ENCODE assay signal across 8 cellular contexts in genomic region chr11:126310229-126310991, GRCh38. TPM values are rescaled to one million over a fixed set of nuclear protein-coding genes. Genes with fewer than 3 reads are reported as not detected.
DNase-seq lines count a peak whose midpoint lies in the region; ATAC-seq and TF ChIP-seq lines count a peak whose summit lies in the region.

No MANE protein-coding gene starts in this region.

- ATAC-seq in GM18861 (IDR thresholded peaks at IDR 0.05; ENCODE audit: unreplicated experiment) (peak; percentile 65), HG03565 (IDR thresholded peaks at IDR 0.05; ENCODE audit: unreplicated experiment) (peak; percentile 26), upper lobe of right lung (peak; percentile 94)
- peak; percentile 65 to 71 for ATAC-seq in activated T-cell treated with anti-CD3 and anti-CD28 coated beads, Interleukin-2, amount 50 U/mL, for 72 hours (replicated peaks in 1 of 2)
- peak; percentile 79 to 85 for ATAC-seq in natural killer cell treated with Interleukin-12 subunit alpha and Interleukin-12 subunit beta and Interleukin-15 and Interleukin-18, amount 100 ng/mL, for 72 hours

- no peaks in the 10 kb centered on the region for H3K27me3 Mint-ChIP-seq in activated T-cell treated with anti-CD3 and anti-CD28 coated beads, Interleukin-2, amount 50 U/mL, for 72 hours (ENCODE audit: low read depth)
- H3K27me3 Mint-ChIP-seq in natural killer cell treated with Interleukin-12 subunit alpha and Interleukin-12 subunit beta and Interleukin-15 and Interleukin-18, amount 100 ng/mL, for 72 hours, result no peaks in the 10 kb centered on the region

- no peak overlapping the region for H3K4me2 ChIP-seq in OCI-LY7 (ENCODE audit: low read length)

- H3K79me2 ChIP-seq in OCI-LY7 (ENCODE audit: insufficient read depth, low read depth, low read length), result peaks cover 5% of the 10 kb centered on the region; the same call in 1 of the 2 replicates

- H3K4me3 ChIP-seq in OCI-LY7 (ENCODE audit: low read depth, low read length, poor library complexity, severe bottlenecking), result no peak overlapping the region
- no peak overlapping the region for H3K4me3 ChIP-seq in upper lobe of right lung

- H3K9me3 ChIP-seq in OCI-LY7 (ENCODE audit: low read length), result no peaks in the 10 kb centered on the region
- no peaks in the 10 kb centered on the region for H3K9me3 ChIP-seq in upper lobe of right lung

- H3K9me3 Mint-ChIP-seq in activated T-cell treated with anti-CD3 and anti-CD28 coated beads, Interleukin-2, amount 50 U/mL, for 72 hours, result no peaks in the 10 kb centered on the region
- H3K9me3 Mint-ChIP-seq in natural killer cell treated with Interleukin-12 subunit alpha and Interleukin-12 subunit beta and Interleukin-15 and Interleukin-18, amount 100 ng/mL, for 72 hours, result no peaks in the 10 kb centered on the region

- intact Hi-C loops in OCI-LY7 (cut with micrococcal nuclease; ENCODE audit: unreplicated experiment) (loop anchor here (1.0 to 5.0 kb wide), 3 partner anchors 130 to 682 kb away; no protein-coding TSS in a partner anchor), upper lobe of right lung (cut with DNase I) (loop anchor here (5.0 kb wide), 2 partner anchors 127 to 172 kb away; no protein-coding TSS in a partner anchor)

- H3K4me1 Mint-ChIP-seq in activated T-cell treated with anti-CD3 and anti-CD28 coated beads, Interleukin-2, amount 50 U/mL, for 72 hours (ENCODE audit: low read depth), result peaks cover 28% of the 10 kb centered on the region
- peaks cover 46 to 53% of the 10 kb centered on the region in 2 donors for H3K4me1 Mint-ChIP-seq in natural killer cell treated with Interleukin-12 subunit alpha and Interleukin-12 subunit beta and Interleukin-15 and Interleukin-18, amount 100 ng/mL, for 72 hours (ENCODE audit: low read depth in 2 of 2)

- peaks cover 6 to 21% of the 10 kb centered on the region in 2 donors for H3K36me3 Mint-ChIP-seq in activated T-cell treated with anti-CD3 and anti-CD28 coated beads, Interleukin-2, amount 50 U/mL, for 72 hours (ENCODE audit: insufficient read depth in 2 of 2)
- H3K36me3 Mint-ChIP-seq in natural killer cell treated with Interleukin-12 subunit alpha and Interleukin-12 subunit beta and Interleukin-15 and Interleukin-18, amount 100 ng/mL, for 72 hours, result peaks cover 17% of the 10 kb centered on the region

- TF ChIP-seq CTCF in AG09319 (IDR thresholded peaks at IDR 0.05; ENCODE audit: low read depth, low read length) (peak; percentile 90), OCI-LY7 (conservative IDR thresholded peaks at IDR 0.05; ENCODE audit: low read length) (peak; percentile 95), upper lobe of right lung (IDR thresholded peaks at IDR 0.05) (peak; percentile 90)

- DNase-seq in AG09319 (ENCODE audit: extremely low read depth, low read depth), result no peak
- DNase-seq in OCI-LY7 (ENCODE audit: low spot score), result peak; percentile 66
- peak; percentile 61 to 65 for DNase-seq in activated T-cell treated with anti-CD3 and anti-CD28 coated beads, Interleukin-2, amount 50 U/mL, for 72 hours
- DNase-seq in fibroblast of peridontal ligament (ENCODE audit: extremely low read depth), result peak; percentile 77
- peak; percentile 80 for DNase-seq in natural killer cell treated with Interleukin-12 subunit alpha and Interleukin-12 subunit beta and Interleukin-15 and Interleukin-18, amount 100 ng/mL, for 72 hours (ENCODE audit: low spot score)
- peak; percentile 78 for DNase-seq in upper lobe of right lung

- H3K36me3 ChIP-seq in OCI-LY7 (ENCODE audit: insufficient read depth, low read length) (peaks cover 60% of the 10 kb centered on the region), upper lobe of right lung (peaks cover 7% of the 10 kb centered on the region)

- H4K20me1 ChIP-seq in OCI-LY7 (ENCODE audit: insufficient read depth, low read length), result no peaks in the 10 kb centered on the region

- H3K27ac ChIP-seq in OCI-LY7 (ENCODE audit: low read depth, low read length, poor library complexity, severe bottlenecking) (no peak overlapping the region), upper lobe of right lung (peak overlapping the region; percentile 47)

- H3K4me1 ChIP-seq in OCI-LY7 (ENCODE audit: insufficient read depth, low read length, poor library complexity, severe bottlenecking) (peaks cover 9% of the 10 kb centered on the region), upper lobe of right lung (peaks cover 8% of the 10 kb centered on the region)

- no TSS peak for BruUV-seq in OCI-LY7 (replicated peaks; lab: Mats Ljungman, UMichigan)

- CTCF ChIA-PET in OCI-LY7 (lab: Charles Lee; ENCODE audit: unreplicated experiment), result interaction anchor here (0.8 to 1.5 kb wide), 4 partner anchors 131 to 174 kb away, joined by 3 to 6 read pairs (median 4); no protein-coding TSS in a partner anchor

- H3K4me3 Mint-ChIP-seq in activated T-cell treated with anti-CD3 and anti-CD28 coated beads, Interleukin-2, amount 50 U/mL, for 72 hours, result no peak overlapping the region
- H3K4me3 Mint-ChIP-seq in natural killer cell treated with Interleukin-12 subunit alpha and Interleukin-12 subunit beta and Interleukin-15 and Interleukin-18, amount 100 ng/mL, for 72 hours, result peak overlapping the region; percentile 53

- H2AFZ ChIP-seq in OCI-LY7 (ENCODE audit: low read length), result no peak overlapping the region

- no peaks in the 10 kb centered on the region for H3K9me2 ChIP-seq in OCI-LY7 (ENCODE audit: insufficient read depth, low read length)

- POLR2A ChIA-PET in OCI-LY7 (lab: Charles Lee), result interaction anchor here (1.5 kb wide), 1 partner anchor 13 kb away, joined by 4 read pairs; no protein-coding TSS in a partner anchor

- H3K27me3 ChIP-seq in upper lobe of right lung, result no peaks in the 10 kb centered on the region

- H3K27ac Mint-ChIP-seq in activated T-cell treated with anti-CD3 and anti-CD28 coated beads, Interleukin-2, amount 50 U/mL, for 72 hours, result no peak overlapping the region
- peak overlapping the region; percentile 60 to 94 for H3K27ac Mint-ChIP-seq in natural killer cell treated with Interleukin-12 subunit alpha and Interleukin-12 subunit beta and Interleukin-15 and Interleukin-18, amount 100 ng/mL, for 72 hours

RNA-seq across cellular contexts. Expression of gene DCPS, which starts 6.5 kb away (rescaled TPM):
- total RNA-seq in OCI-LY7 (2014; rRNA removed; shearing (Covaris generic)), result 24.2 and 30.4 TPM in 2 replicates
- total RNA-seq in OCI-LY7 (2022) (33.9 and 36.5 TPM in 2 replicates), upper lobe of right lung (15.5 TPM)
- 10 to 100 TPM; 33.9 to 37.7 TPM for total RNA-seq in activated T-cell treated with anti-CD3 and anti-CD28 coated beads, Interleukin-2, amount 50 U/mL, for 72 hours
- 10 to 100 TPM; 32.8 to 46.7 TPM for total RNA-seq in natural killer cell treated with Interleukin-12 subunit alpha and Interleukin-12 subunit beta and Interleukin-15 and Interleukin-18, amount 100 ng/mL, for 72 hours

RNA-seq across cellular contexts. Expression of gene TIRAP, which starts 27.5 kb away (rescaled TPM):
- 3.4 TPM in 2 replicates for total RNA-seq in OCI-LY7 (2014; rRNA removed; shearing (Covaris generic))
- total RNA-seq in OCI-LY7 (2022) (8.6 and 9.8 TPM in 2 replicates), upper lobe of right lung (13.7 TPM)
- total RNA-seq in activated T-cell treated with anti-CD3 and anti-CD28 coated beads, Interleukin-2, amount 50 U/mL, for 72 hours, result 10 to 100 TPM; 14.0 to 15.2 TPM
- 10 to 100 TPM; 19.8 to 19.9 TPM for total RNA-seq in natural killer cell treated with Interleukin-12 subunit alpha and Interleukin-12 subunit beta and Interleukin-15 and Interleukin-18, amount 100 ng/mL, for 72 hours

RNA-seq across cellular contexts. Expression of gene FOXRED1, which starts 41.5 kb away (rescaled TPM):
- 30.4 and 42.5 TPM in 2 replicates for total RNA-seq in OCI-LY7 (2014; rRNA removed; shearing (Covaris generic))
- 62.4 and 65.7 TPM in 2 replicates for total RNA-seq in OCI-LY7 (2022)
- 10 to 100 TPM; 35.0 to 51.9 TPM for total RNA-seq in activated T-cell treated with anti-CD3 and anti-CD28 coated beads, Interleukin-2, amount 50 U/mL, for 72 hours
- total RNA-seq in natural killer cell treated with Interleukin-12 subunit alpha and Interleukin-12 subunit beta and Interleukin-15 and Interleukin-18, amount 100 ng/mL, for 72 hours, result 10 to 100 TPM; 39.7 to 79.6 TPM
- 14.8 TPM for total RNA-seq in upper lobe of right lung

RNA-seq across cellular contexts. Expression of gene SRPRA, which starts 41.7 kb away (rescaled TPM):
- 56.5 and 62.9 TPM in 2 replicates for total RNA-seq in OCI-LY7 (2014; rRNA removed; shearing (Covaris generic))
- total RNA-seq in OCI-LY7 (2022) (95.2 and 100 TPM in 2 replicates), upper lobe of right lung (120 TPM)
- 100 to 1,000 TPM; 118 to 136 TPM for total RNA-seq in activated T-cell treated with anti-CD3 and anti-CD28 coated beads, Interleukin-2, amount 50 U/mL, for 72 hours
- total RNA-seq in natural killer cell treated with Interleukin-12 subunit alpha and Interleukin-12 subunit beta and Interleukin-15 and Interleukin-18, amount 100 ng/mL, for 72 hours, result 100 to 1,000 TPM; 197 to 213 TPM

RNA-seq across cellular contexts. Expression of gene ST3GAL4, which starts 45.1 kb away (rescaled TPM):
- 10.0 and 14.3 TPM in 2 replicates for total RNA-seq in OCI-LY7 (2014; rRNA removed; shearing (Covaris generic))
- total RNA-seq in OCI-LY7 (2022) (17.4 and 18.8 TPM in 2 replicates), upper lobe of right lung (39.2 TPM)
- 10 to 100 TPM; 10.9 to 12.1 TPM for total RNA-seq in activated T-cell treated with anti-CD3 and anti-CD28 coated beads, Interleukin-2, amount 50 U/mL, for 72 hours
- 10 to 100 TPM; 60.4 to 60.9 TPM for total RNA-seq in natural killer cell treated with Interleukin-12 subunit alpha and Interleukin-12 subunit beta and Interleukin-15 and Interleukin-18, amount 100 ng/mL, for 72 hours

Comparison
In these comparisons a context has a peak if more than half of its experiments do, and no peak if none do; other contexts are left out.
1. ATAC-seq: peak in every context shown above with its lines; median percentile 94 in upper lobe of right lung; 82 in natural killer cell treated with Interleukin-12 subunit alpha and Interleukin-12 subunit beta and Interleukin-15 and Interleukin-18, amount 100 ng/mL, for 72 hours; 68 in activated T-cell treated with anti-CD3 and anti-CD28 coated beads, Interleukin-2, amount 50 U/mL, for 72 hours; 65 in GM18861; 26 in HG03565.